In the genomic region with DNA sequence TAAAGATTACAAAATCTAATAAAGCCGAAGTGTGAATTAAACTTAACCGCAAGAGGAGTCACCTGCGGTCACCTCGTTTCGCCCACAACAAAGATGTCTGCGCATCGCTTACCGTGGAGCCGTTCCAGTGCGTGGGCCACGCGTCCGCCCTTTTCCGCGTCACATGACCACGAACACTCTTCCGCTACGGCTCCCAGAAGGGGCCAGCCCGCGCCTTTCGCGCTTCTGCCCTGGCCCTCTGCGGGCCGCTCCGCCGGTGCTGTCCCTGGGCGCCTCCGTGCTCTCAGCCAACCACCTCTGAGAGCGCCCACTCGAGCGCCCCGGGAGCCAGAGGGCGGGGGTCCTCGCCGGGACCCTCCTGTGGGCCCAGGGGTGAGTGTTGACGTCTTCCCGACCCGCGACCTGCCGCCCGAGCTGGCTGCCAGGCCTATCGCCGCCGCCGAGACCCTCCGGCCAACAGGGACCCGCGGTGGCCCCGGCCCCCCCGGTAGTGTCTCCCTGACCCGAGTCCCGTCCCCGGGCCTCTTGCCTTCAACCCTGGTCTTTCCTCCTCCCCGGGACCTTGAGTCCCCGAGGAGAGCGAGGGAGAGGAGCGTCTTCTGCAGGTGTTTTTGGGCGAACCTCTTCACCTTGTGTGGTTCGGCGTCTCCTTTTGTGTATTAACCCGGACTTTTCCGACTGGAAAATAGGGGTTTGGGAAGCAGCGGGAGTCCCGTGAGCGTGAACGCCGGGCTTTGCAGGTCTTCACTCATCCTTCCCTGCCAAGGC, we compare ENCODE assay signal across 1 cellular context.
A peak's percentile ranks its signal among the peaks of the same experiment; 100 is the strongest.
TF ChIP-seq lines count a peak whose summit lies in the region.

MFF (plus strand) TSS at position 196 of the 768 bp plus-strand sequence. CDS start 5,415 bp downstream, outside the sequence.

TF ChIP-seq in HEK293, 187 proteins besides CTCF, POLR2A, EP300 and RAD21 (continued from another document and continues in another):
- TF ChIP-seq, protein P1, sequence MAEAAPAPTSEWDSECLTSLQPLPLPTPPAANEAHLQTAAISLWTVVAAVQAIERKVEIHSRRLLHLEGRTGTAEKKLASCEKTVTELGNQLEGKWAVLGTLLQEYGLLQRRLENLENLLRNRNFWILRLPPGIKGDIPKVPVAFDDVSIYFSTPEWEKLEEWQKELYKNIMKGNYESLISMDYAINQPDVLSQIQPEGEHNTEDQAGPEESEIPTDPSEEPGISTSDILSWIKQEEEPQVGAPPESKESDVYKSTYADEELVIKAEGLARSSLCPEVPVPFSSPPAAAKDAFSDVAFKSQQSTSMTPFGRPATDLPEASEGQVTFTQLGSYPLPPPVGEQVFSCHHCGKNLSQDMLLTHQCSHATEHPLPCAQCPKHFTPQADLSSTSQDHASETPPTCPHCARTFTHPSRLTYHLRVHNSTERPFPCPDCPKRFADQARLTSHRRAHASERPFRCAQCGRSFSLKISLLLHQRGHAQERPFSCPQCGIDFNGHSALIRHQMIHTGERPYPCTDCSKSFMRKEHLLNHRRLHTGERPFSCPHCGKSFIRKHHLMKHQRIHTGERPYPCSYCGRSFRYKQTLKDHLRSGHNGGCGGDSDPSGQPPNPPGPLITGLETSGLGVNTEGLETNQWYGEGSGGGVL (tag by site-specific recombination; IDR thresholded peaks at IDR 0.05): no peak
- no peak for TF ChIP-seq ZNF311 (tag by site-specific recombination; IDR thresholded peaks at IDR 0.05; ENCODE audit: borderline replicate concordance)
- no peak for TF ChIP-seq ZNF37A (tag by site-specific recombination; IDR thresholded peaks at IDR 0.05)
- TF ChIP-seq, protein P2, sequence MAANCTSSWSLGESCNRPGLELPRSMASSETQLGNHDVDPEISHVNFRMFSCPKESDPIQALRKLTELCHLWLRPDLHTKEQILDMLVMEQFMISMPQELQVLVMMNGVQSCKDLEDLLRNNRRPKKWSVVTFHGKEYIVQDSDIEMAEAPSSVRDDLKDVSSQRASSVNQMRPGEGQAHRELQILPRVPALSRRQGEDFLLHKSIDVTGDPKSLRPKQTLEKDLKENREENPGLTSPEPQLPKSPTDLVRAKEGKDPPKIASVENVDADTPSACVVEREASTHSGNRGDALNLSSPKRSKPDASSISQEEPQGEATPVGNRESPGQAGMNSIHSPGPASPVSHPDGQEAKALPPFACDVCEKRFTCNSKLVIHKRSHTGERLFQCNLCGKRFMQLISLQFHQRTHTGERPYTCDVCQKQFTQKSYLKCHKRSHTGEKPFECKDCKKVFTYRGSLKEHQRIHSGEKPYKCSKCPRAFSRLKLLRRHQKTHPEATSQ (tag by site-specific recombination; IDR thresholded peaks at IDR 0.05): 0 out of 2 replicates have a peak, but pooled peaks have one; percentile 24
- peak; percentile 63; the same call in 1 of the 2 replicates for TF ChIP-seq KLF17 (tag by site-specific recombination; IDR thresholded peaks at IDR 0.05)
- no peak for TF ChIP-seq MZF1 (tag by site-specific recombination; IDR thresholded peaks at IDR 0.05; ENCODE audit: borderline replicate concordance)
- peak; percentile 27; the same call in 1 of the 2 replicates for TF ChIP-seq TRIM28 (IDR thresholded peaks at IDR 0.05; ENCODE audit: borderline replicate concordance, low read length)
- TF ChIP-seq ZNF488 (tag by site-specific recombination; IDR thresholded peaks at IDR 0.05): no peak
- no peak for TF ChIP-seq ZNF785 (tag by site-specific recombination; IDR thresholded peaks at IDR 0.05)
- peak; percentile 57; the same call in 1 of the 2 replicates for TF ChIP-seq ZNF423 (tag by site-specific recombination; IDR thresholded peaks at IDR 0.05)
- peak; percentile 92 for TF ChIP-seq ZFHX2 (tag by site-specific recombination; conservative IDR thresholded peaks at IDR 0.05)
- TF ChIP-seq ZXDB (tag by site-specific recombination; IDR thresholded peaks at IDR 0.05): peak; percentile 90
- TF ChIP-seq OVOL3 (tag by site-specific recombination; IDR thresholded peaks at IDR 0.05): no peak
- TF ChIP-seq ZEB2 (tag by site-specific recombination; IDR thresholded peaks at IDR 0.05): peak; percentile 85
- TF ChIP-seq ZBTB20 (tag by site-specific recombination; IDR thresholded peaks at IDR 0.05): peak; percentile 72; the same call in 1 of the 2 replicates
- TF ChIP-seq ZFP69B (tag by site-specific recombination; IDR thresholded peaks at IDR 0.05): peak; percentile 62
- TF ChIP-seq GLIS1 (tag by site-specific recombination; IDR thresholded peaks at IDR 0.05): peak; percentile 35; the same call in 1 of the 2 replicates
- peak; percentile 76 for TF ChIP-seq ZSCAN30 (tag by site-specific recombination; IDR thresholded peaks at IDR 0.05)
- TF ChIP-seq, protein P3, sequence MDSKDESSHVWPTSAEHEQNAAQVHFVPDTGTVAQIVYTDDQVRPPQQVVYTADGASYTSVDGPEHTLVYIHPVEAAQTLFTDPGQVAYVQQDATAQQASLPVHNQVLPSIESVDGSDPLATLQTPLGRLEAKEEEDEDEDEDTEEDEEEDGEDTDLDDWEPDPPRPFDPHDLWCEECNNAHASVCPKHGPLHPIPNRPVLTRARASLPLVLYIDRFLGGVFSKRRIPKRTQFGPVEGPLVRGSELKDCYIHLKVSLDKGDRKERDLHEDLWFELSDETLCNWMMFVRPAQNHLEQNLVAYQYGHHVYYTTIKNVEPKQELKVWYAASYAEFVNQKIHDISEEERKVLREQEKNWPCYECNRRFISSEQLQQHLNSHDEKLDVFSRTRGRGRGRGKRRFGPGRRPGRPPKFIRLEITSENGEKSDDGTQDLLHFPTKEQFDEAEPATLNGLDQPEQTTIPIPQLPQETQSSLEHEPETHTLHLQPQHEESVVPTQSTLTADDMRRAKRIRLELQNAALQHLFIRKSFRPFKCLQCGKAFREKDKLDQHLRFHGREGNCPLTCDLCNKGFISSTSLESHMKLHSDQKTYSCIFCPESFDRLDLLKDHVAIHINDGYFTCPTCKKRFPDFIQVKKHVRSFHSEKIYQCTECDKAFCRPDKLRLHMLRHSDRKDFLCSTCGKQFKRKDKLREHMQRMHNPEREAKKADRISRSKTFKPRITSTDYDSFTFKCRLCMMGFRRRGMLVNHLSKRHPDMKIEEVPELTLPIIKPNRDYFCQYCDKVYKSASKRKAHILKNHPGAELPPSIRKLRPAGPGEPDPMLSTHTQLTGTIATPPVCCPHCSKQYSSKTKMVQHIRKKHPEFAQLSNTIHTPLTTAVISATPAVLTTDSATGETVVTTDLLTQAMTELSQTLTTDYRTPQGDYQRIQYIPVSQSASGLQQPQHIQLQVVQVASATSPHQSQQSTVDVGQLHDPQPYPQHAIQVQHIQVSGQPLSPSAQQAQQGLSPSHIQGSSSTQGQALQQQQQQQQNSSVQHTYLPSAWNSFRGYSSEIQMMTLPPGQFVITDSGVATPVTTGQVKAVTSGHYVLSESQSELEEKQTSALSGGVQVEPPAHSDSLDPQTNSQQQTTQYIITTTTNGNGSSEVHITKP (tag by site-specific recombination; IDR thresholded peaks at IDR 0.05): peak; percentile 35; the same call in 1 of the 2 replicates
- peak; percentile 24; the same call in 1 of the 2 replicates for TF ChIP-seq ZNF2 (tag by site-specific recombination; IDR thresholded peaks at IDR 0.05)
- TF ChIP-seq SP3 (tag by site-specific recombination; IDR thresholded peaks at IDR 0.05): peak; percentile 78
- peak; percentile 94 for TF ChIP-seq ZNF24 (tag by site-specific recombination; IDR thresholded peaks at IDR 0.05)
- 0 out of 2 replicates have a peak, but pooled peaks have one; percentile 69 for TF ChIP-seq REPIN1 (tag by site-specific recombination; IDR thresholded peaks at IDR 0.05; ENCODE audit: low read depth)
- no peak for TF ChIP-seq SALL2 (tag by site-specific recombination; IDR thresholded peaks at IDR 0.05; ENCODE audit: borderline replicate concordance)
- TF ChIP-seq, protein P4, sequence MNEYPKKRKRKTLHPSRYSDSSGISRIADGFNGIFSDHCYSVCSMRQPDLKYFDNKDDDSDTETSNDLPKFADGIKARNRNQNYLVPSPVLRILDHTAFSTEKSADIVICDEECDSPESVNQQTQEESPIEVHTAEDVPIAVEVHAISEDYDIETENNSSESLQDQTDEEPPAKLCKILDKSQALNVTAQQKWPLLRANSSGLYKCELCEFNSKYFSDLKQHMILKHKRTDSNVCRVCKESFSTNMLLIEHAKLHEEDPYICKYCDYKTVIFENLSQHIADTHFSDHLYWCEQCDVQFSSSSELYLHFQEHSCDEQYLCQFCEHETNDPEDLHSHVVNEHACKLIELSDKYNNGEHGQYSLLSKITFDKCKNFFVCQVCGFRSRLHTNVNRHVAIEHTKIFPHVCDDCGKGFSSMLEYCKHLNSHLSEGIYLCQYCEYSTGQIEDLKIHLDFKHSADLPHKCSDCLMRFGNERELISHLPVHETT (tag by site-specific recombination; IDR thresholded peaks at IDR 0.05): 0 out of 2 replicates have a peak, but pooled peaks have one; percentile 39
- peak; percentile 81 for TF ChIP-seq ZNF76 (tag by site-specific recombination; IDR thresholded peaks at IDR 0.05; ENCODE audit: borderline replicate concordance, low read depth)
- TF ChIP-seq, protein P5, sequence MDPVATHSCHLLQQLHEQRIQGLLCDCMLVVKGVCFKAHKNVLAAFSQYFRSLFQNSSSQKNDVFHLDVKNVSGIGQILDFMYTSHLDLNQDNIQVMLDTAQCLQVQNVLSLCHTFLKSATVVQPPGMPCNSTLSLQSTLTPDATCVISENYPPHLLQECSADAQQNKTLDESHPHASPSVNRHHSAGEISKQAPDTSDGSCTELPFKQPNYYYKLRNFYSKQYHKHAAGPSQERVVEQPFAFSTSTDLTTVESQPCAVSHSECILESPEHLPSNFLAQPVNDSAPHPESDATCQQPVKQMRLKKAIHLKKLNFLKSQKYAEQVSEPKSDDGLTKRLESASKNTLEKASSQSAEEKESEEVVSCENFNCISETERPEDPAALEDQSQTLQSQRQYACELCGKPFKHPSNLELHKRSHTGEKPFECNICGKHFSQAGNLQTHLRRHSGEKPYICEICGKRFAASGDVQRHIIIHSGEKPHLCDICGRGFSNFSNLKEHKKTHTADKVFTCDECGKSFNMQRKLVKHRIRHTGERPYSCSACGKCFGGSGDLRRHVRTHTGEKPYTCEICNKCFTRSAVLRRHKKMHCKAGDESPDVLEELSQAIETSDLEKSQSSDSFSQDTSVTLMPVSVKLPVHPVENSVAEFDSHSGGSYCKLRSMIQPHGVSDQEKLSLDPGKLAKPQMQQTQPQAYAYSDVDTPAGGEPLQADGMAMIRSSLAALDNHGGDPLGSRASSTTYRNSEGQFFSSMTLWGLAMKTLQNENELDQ (tag by site-specific recombination; IDR thresholded peaks at IDR 0.05; ENCODE audit: low read depth): no peak
- TF ChIP-seq ZBTB8A (tag by site-specific recombination; IDR thresholded peaks at IDR 0.05): peak; percentile 93
- peak; percentile 56 for TF ChIP-seq ZIC2 (tag by site-specific recombination; IDR thresholded peaks at IDR 0.05)
- TF ChIP-seq ZNF394 (tag by site-specific recombination; IDR thresholded peaks at IDR 0.05; ENCODE audit: borderline replicate concordance): no peak; the same call in 1 of the 2 replicates
- TF ChIP-seq ZNF624 (tag by site-specific recombination; IDR thresholded peaks at IDR 0.05): no peak
- 0 out of 2 replicates have a peak, but pooled peaks have one; percentile 24 for TF ChIP-seq PRDM6 (tag by site-specific recombination; IDR thresholded peaks at IDR 0.05)
- peak; percentile 78 for TF ChIP-seq ZNF610 (tag by site-specific recombination; IDR thresholded peaks at IDR 0.05; ENCODE audit: borderline replicate concordance)
- TF ChIP-seq EGR2 (tag by site-specific recombination; IDR thresholded peaks at IDR 0.05; ENCODE audit: low read depth): peak; percentile 79
- peak; percentile 58; the same call in 1 of the 2 replicates for TF ChIP-seq GLI4 (tag by site-specific recombination; IDR thresholded peaks at IDR 0.05)
- TF ChIP-seq ZNF48 (tag by site-specific recombination; IDR thresholded peaks at IDR 0.05): no peak
- TF ChIP-seq ZNF555 (tag by site-specific recombination; conservative IDR thresholded peaks at IDR 0.05): no peak
- TF ChIP-seq KLF7 (tag by site-specific recombination; IDR thresholded peaks at IDR 0.05; ENCODE audit: borderline replicate concordance): peak; percentile 78; the same call in 1 of the 2 replicates
- TF ChIP-seq PATZ1 (tag by site-specific recombination; IDR thresholded peaks at IDR 0.05): peak; percentile 66
- peak; percentile 54; the same call in 1 of the 2 replicates for TF ChIP-seq KLF1 (tag by site-specific recombination; IDR thresholded peaks at IDR 0.05)
- TF ChIP-seq SP2 (tag by site-specific recombination; IDR thresholded peaks at IDR 0.05): peak; percentile 66
